In genomic region chr22:39136317-39136716, GRCh38 we compare ENCODE assay signal across 16 cellular contexts. TPM values are rescaled to one million over a fixed set of nuclear protein-coding genes. Genes with fewer than 3 reads are reported as not detected.
DNase-seq lines count a peak whose midpoint lies in the region; TF ChIP-seq lines count a peak whose summit lies in the region.
"Had no signal": no experiment of that assay in that cellular context is flagged by ENCODE, and none has a peak within 500 bp of the region (broad histone marks: within the 10 kb centered on the region; RNA-seq: fewer than 3 reads in every experiment).

No MANE protein-coding gene starts in this region.

- H3K27ac ChIP-seq in endodermal cell (ENCODE audit: low read depth, low read length) (no peak overlapping the region), neuronal stem cell (replicated peaks; ENCODE audit: low read length) (no peak overlapping the region), sigmoid colon (no peak overlapping the region), hepatocyte (no peak overlapping the region)
- H3K27ac ChIP-seq: GM23248, HL-60 had no signal

- H3K4me1 Mint-ChIP-seq in endodermal cell = peaks cover 12% of the 10 kb centered on the region

- no peak overlapping the region for H3K9ac ChIP-seq in endodermal cell (ENCODE audit: extremely low read depth, low read length, poor library complexity, severe bottlenecking)
- no peak overlapping the region for H3K9ac ChIP-seq in neuronal stem cell (ENCODE audit: low read depth, low read length, poor library complexity)
- H3K9ac ChIP-seq: GM23248 had no signal

- peak overlapping the region; percentile 36 for H3K18ac ChIP-seq in neuronal stem cell (ENCODE audit: low read length)

- no peak overlapping the region for H3K27ac Mint-ChIP-seq in endodermal cell
- H3K27ac Mint-ChIP-seq: B cell; CD4-positive, alpha-beta T cell had no signal

- H3K23ac ChIP-seq in neuronal stem cell (ENCODE audit: low read depth, low read length, poor library complexity) = no peak overlapping the region

- H4K20me1 ChIP-seq in hepatocyte (ENCODE audit: insufficient read depth, poor library complexity, severe bottlenecking) = no peaks in the 10 kb centered on the region

- H2AFZ ChIP-seq in neuronal stem cell (ENCODE audit: low read length) (no peak overlapping the region), hepatocyte (no peak overlapping the region)
- H2AFZ ChIP-seq: GM23248 had no signal

- H3K14ac ChIP-seq in neuronal stem cell (ENCODE audit: low read length) = no peak overlapping the region

- intact Hi-C loops in sigmoid colon (cut with DNase I) = no loop called here

- no peak for TF ChIP-seq POLR2A in sigmoid colon (IDR thresholded peaks at IDR 0.05)

- H3K4me1 ChIP-seq in endodermal cell (ENCODE audit: control insufficient read depth, insufficient read depth, low read length) (peaks cover 2% of the 10 kb centered on the region), neuronal stem cell (ENCODE audit: control insufficient read depth in 2 of 2, insufficient read depth in 1 of 2, low read depth in 1 of 2, low read length in 2 of 2) (peaks cover 16 to 18% of the 10 kb centered on the region in 2 donors), sigmoid colon (peaks cover 0 to 31% (median 24%) of the 10 kb centered on the region in 4 donors), hepatocyte (ENCODE audit: insufficient read depth) (no peaks in the 10 kb centered on the region)

- no peak overlapping the region for H4K8ac ChIP-seq in neuronal stem cell (ENCODE audit: low read depth, low read length)

- H2BK120ac ChIP-seq in neuronal stem cell (ENCODE audit: low read depth, low read length) = no peak overlapping the region

- no peak overlapping the region for H3K4me3 Mint-ChIP-seq in endodermal cell
- H3K4me3 Mint-ChIP-seq: B cell; CD4-positive, alpha-beta T cell had no signal

- no peaks in the 10 kb centered on the region for H3K36me3 ChIP-seq in endodermal cell (ENCODE audit: control insufficient read depth, insufficient read depth, low read length)
- H3K36me3 ChIP-seq in neuronal stem cell (replicated peaks in 1 of 2; ENCODE audit: control insufficient read depth in 2 of 2, insufficient read depth in 2 of 2, low read length in 2 of 2) = no peaks in the 10 kb centered on the region
- H3K36me3 ChIP-seq in sigmoid colon = peaks cover 6 to 64% (median 16%) of the 10 kb centered on the region in 4 donors
- H3K36me3 ChIP-seq in hepatocyte (replicated peaks; ENCODE audit: insufficient read depth, low read depth) = no peaks in the 10 kb centered on the region

- 88 to 94% methylated on average over 6 to 8 of the region's 8 CpGs for WGBS in endodermal cell (ENCODE audit: insufficient coverage in 1 of 2, insufficient read length in 1 of 2), 2 experiments
- no CpG with 5 or more reads among the region's 8 CpGs for WGBS in neuronal stem cell (ENCODE audit: extremely low coverage in 2 of 2, insufficient read length in 2 of 2, insufficient replicate concordance in 1 of 2), 2 donors
- 92 to 94% methylated on average over 8 of the region's 8 CpGs for WGBS in sigmoid colon, 2 donors
- WGBS in hepatocyte (ENCODE audit: low lambda C conversion rate, missing lambda C conversion rate) = 90% methylated on average over 8 of the region's 8 CpGs

- H2BK5ac ChIP-seq in neuronal stem cell (ENCODE audit: low read length) = no peak overlapping the region

- H3K27me3 ChIP-seq in endodermal cell (ENCODE audit: control insufficient read depth, insufficient read depth, low read length, poor library complexity, severe bottlenecking) (no peaks in the 10 kb centered on the region), neuronal stem cell (ENCODE audit: control insufficient read depth in 3 of 3, insufficient read depth in 3 of 3, low read depth in 1 of 3, low read length in 3 of 3) (peaks cover 0 to 3% (median 0%) of the 10 kb centered on the region in 3 experiments), sigmoid colon (no peaks in the 10 kb centered on the region), hepatocyte (no peaks in the 10 kb centered on the region)

- no peaks in the 10 kb centered on the region for H3K9me2 ChIP-seq in hepatocyte (replicated peaks; ENCODE audit: insufficient read depth)

- peak overlapping the region; percentile 1 for H2AK5ac ChIP-seq in neuronal stem cell (ENCODE audit: low read depth, low read length)

- H3K4ac ChIP-seq in neuronal stem cell (ENCODE audit: low read length) = no peak overlapping the region

- H4K91ac ChIP-seq in neuronal stem cell (ENCODE audit: low read depth, low read length, poor library complexity) = no peak overlapping the region

- H3K9me3 ChIP-seq in endodermal cell (ENCODE audit: control insufficient read depth, low read length) = no peaks in the 10 kb centered on the region
- no peaks in the 10 kb centered on the region for H3K9me3 ChIP-seq in neuronal stem cell (replicated peaks in 1 of 2; ENCODE audit: control insufficient read depth in 2 of 2, insufficient read depth in 1 of 2, low read depth in 1 of 2, low read length in 2 of 2)
- H3K9me3 ChIP-seq in sigmoid colon = no peaks in the 10 kb centered on the region
- no peaks in the 10 kb centered on the region for H3K9me3 ChIP-seq in hepatocyte (ENCODE audit: low read depth)

- no peaks in the 10 kb centered on the region for H3K9me3 Mint-ChIP-seq in endodermal cell
- H3K9me3 Mint-ChIP-seq: CD4-positive, alpha-beta T cell had no signal

- TF ChIP-seq CTCF in endodermal cell (conservative IDR thresholded peaks at IDR 0.05) (no peak), sigmoid colon (IDR thresholded peaks at IDR 0.05) (no peak), hepatocyte (IDR thresholded peaks at IDR 0.05; ENCODE audit: poor library complexity) (no peak)

- peak overlapping the region; percentile 34 for H2BK12ac ChIP-seq in neuronal stem cell (ENCODE audit: low read length)

- H3K36me3 Mint-ChIP-seq in endodermal cell (ENCODE audit: low read depth) = no peaks in the 10 kb centered on the region

- H2BK15ac ChIP-seq in neuronal stem cell (ENCODE audit: low read length) = no peak overlapping the region

- no peak overlapping the region for H3K4me2 ChIP-seq in neuronal stem cell (ENCODE audit: insufficient read depth, low read length, poor library complexity, severe bottlenecking)
- no peak overlapping the region for H3K4me2 ChIP-seq in hepatocyte

- no peaks in the 10 kb centered on the region for H3K79me2 ChIP-seq in hepatocyte

- no peak for TF ChIP-seq EP300 in sigmoid colon (IDR thresholded peaks at IDR 0.05)

- peaks cover 1% of the 10 kb centered on the region for H3K79me1 ChIP-seq in neuronal stem cell (ENCODE audit: low read depth, low read length)

- DNase-seq in AG20443 (ENCODE audit: low spot score) (peak; percentile 1), endodermal cell (peak; percentile 47), neuronal stem cell (ENCODE audit: low spot score) (no peak), sigmoid colon (peak; percentile 57), GM19240 (ENCODE audit: insufficient read length, low spot score) (no peak), hepatocyte (ENCODE audit: low spot score) (no peak)
- DNase-seq in activated CD4-positive, alpha-beta T cell treated with anti-CD3 and anti-CD28 coated beads, Interleukin-2, amount 50 U/mL, for 4 hours = no peak
- DNase-seq: ACHN; C1 segment of cervical spinal cord; Calu3; CD4-positive, alpha-beta T cell; DMS 273 treated with DMSO at 0.1 percent for 48 hours; GM23248 had no signal

- no peaks in the 10 kb centered on the region for H3K27me3 Mint-ChIP-seq in endodermal cell (ENCODE audit: insufficient read depth)
- H3K27me3 Mint-ChIP-seq: B cell; CD4-positive, alpha-beta T cell had no signal

- no peak overlapping the region for H3K4me3 ChIP-seq in endodermal cell (ENCODE audit: low read length)
- H3K4me3 ChIP-seq in neuronal stem cell (ENCODE audit: low read length in 2 of 2) = no peak overlapping the region
- H3K4me3 ChIP-seq in sigmoid colon = no peak overlapping the region
- no peak overlapping the region for H3K4me3 ChIP-seq in hepatocyte
- H3K4me3 ChIP-seq: GM23248 had no signal

RNA-seq across cellular contexts. Expression of gene CBX7, which starts 16.2 kb away (rescaled TPM):
- total RNA-seq in endodermal cell = 10 to 100 TPM; 14.2 to 22.0 TPM
- 6.0 TPM for polyA plus RNA-seq in endodermal cell (2013, experiment 1 of 2)
- 5.8 TPM for polyA plus RNA-seq in endodermal cell (2013, experiment 2 of 2)
- polyA plus RNA-seq in neuronal stem cell (2013, experiment 1 of 2) = 9.3 TPM
- polyA plus RNA-seq in neuronal stem cell (2013, experiment 2 of 2) = 9.2 TPM
- total RNA-seq in sigmoid colon = 100 to 1,000 TPM; 108 to 166 (median 125) TPM
- 10 to 100 TPM; 10.9 to 39.0 (median 36.2) TPM for polyA plus RNA-seq in sigmoid colon
- total RNA-seq in hepatocyte = 3.2 and 9.6 TPM in 2 replicates
- polyA plus RNA-seq in hepatocyte = 4.2 and 9.5 TPM in 2 replicates

RNA-seq across cellular contexts. Expression of gene APOBEC3H, which starts 39.3 kb away (rescaled TPM):
- not detected for total RNA-seq in endodermal cell
- 0.32 TPM for polyA plus RNA-seq in endodermal cell (2013, experiment 1 of 2)
- polyA plus RNA-seq in endodermal cell (2013, experiment 2 of 2) = 0.62 TPM
- polyA plus RNA-seq in neuronal stem cell (2013, experiment 1 of 2) = 2.4 TPM
- 2.0 TPM for polyA plus RNA-seq in neuronal stem cell (2013, experiment 2 of 2)
- total RNA-seq in sigmoid colon = not detected
- polyA plus RNA-seq in sigmoid colon = 1 to 10 TPM in 1 of 3 donors, not detected in 2; 1.5 TPM
- not detected in 2 replicates for total RNA-seq in hepatocyte
- not detected in 2 replicates for polyA plus RNA-seq in hepatocyte
- total RNA-seq: Calu3, Daoy, GM23248 had no signal
- polyA plus RNA-seq: GM23248 had no signal

RNA-seq across cellular contexts. Expression of gene APOBEC3G, which starts 59.2 kb away (rescaled TPM):
- 10 to 100 TPM in 1 of 2 donors, 1 to 10 TPM in 1; 8.7 to 19.7 TPM for total RNA-seq in endodermal cell
- polyA plus RNA-seq in endodermal cell (2013, experiment 1 of 2) = 5.9 TPM
- 9.5 TPM for polyA plus RNA-seq in endodermal cell (2013, experiment 2 of 2)
- polyA plus RNA-seq in neuronal stem cell (2013, experiment 1 of 2) = 1.1 TPM
- polyA plus RNA-seq in neuronal stem cell (2013, experiment 2 of 2) = 0.79 TPM
- total RNA-seq in sigmoid colon = 10 to 100 TPM; 11.0 to 17.9 (median 11.8) TPM
- polyA plus RNA-seq in sigmoid colon = 10 to 100 TPM in 1 of 3 donors, 1 to 10 TPM in 2; 3.0 to 21.4 (median 4.6) TPM
- 4.6 and 4.8 TPM in 2 replicates for total RNA-seq in hepatocyte
- 1.2 and 1.3 TPM in 2 replicates for polyA plus RNA-seq in hepatocyte

Comparison
In these comparisons a context has a peak if more than half of its experiments do, and no peak if none do; other contexts are left out.
1. DNase-seq: peak in AG20443 (single experiment), endodermal cell (single experiment) and sigmoid colon (single experiment); none in neuronal stem cell (single experiment), GM19240 (single experiment), hepatocyte (single experiment) and activated CD4-positive, alpha-beta T cell treated with anti-CD3 and anti-CD28 coated beads, Interleukin-2, amount 50 U/mL, for 4 hours (0 of 2).
2. RNA of gene CBX7, which starts 16.2 kb away (total RNA-seq): 108 to 166 TPM in sigmoid colon; 14.2 to 22.0 TPM in endodermal cell and 3.2 to 9.6 TPM in hepatocyte; every median in the first group is over 4 times any median in the second.